Comparison of ENCODE assay signal across 8 cellular contexts in the genomic region with DNA sequence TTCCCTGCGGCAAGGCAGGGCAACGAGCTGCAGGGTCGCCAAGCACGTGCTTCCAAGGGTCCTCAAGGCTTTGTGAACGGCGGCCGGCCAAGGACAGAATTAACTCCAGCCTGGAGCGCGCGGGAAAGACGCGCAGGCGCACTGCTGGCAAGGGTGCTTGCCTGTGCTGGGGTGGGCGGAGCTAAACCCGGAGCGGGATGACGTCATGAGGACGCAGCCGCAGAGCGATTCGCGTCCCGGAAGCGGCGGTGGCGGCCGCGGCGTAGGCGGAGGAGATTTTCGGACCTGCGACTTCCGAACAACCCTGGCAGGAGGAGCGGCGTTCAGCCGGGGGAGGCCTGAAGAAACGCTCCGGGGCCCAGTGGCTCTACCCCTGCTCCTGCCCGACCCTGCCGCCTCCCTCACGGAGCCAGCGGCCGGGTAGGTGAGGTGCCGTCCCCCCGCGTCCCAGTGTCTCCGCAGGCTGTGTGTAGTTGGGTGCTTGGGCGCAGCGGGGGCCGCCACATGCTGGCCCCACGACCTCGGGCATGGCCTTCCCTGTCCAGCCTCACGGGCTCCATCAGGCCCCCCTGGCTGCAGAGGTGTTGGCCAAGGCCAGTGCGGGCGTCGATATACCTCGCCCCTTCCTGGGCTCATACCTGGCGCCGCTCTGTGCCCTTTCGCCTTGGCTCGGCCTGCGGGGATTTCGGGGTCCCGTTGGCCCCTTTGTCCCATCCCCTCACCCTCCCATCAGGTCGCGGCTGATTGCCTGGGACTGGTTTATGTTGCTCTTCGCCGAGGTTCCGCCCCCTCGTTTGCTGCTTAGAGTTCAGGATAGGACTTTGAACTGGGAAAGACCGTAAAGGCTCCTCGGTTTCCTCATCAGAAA. TPM values are rescaled to one million over a fixed set of nuclear protein-coding genes. Genes with fewer than 3 reads are reported as not detected.
DNase-seq lines count a peak whose midpoint lies in the region; ATAC-seq and TF ChIP-seq lines count a peak whose summit lies in the region.

A gene with protein sequence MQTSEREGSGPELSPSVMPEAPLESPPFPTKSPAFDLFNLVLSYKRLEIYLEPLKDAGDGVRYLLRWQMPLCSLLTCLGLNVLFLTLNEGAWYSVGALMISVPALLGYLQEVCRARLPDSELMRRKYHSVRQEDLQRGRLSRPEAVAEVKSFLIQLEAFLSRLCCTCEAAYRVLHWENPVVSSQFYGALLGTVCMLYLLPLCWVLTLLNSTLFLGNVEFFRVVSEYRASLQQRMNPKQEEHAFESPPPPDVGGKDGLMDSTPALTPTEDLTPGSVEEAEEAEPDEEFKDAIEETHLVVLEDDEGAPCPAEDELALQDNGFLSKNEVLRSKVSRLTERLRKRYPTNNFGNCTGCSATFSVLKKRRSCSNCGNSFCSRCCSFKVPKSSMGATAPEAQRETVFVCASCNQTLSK (plus strand): TSS at position 227 of the 868 bp plus-strand sequence. CDS start 1,350 bp downstream, outside the sequence.

- DNase-seq in AG09309 (ENCODE audit: low read depth) = peak; percentile 74
- DNase-seq in NCI-H345 (lab: John Stamatoyannopoulos, UW) = peak; percentile 90
- peak; percentile 81 for DNase-seq in activated CD4-positive, CD25-positive, alpha-beta regulatory T cell treated with anti-CD3 and anti-CD28 coated beads, Interleukin-2, amount 50 U/mL, for 16 hours (ENCODE audit: low read depth, low spot score)
- peak; percentile 92 for DNase-seq in central memory CD4-positive, alpha-beta T cell
- peak; percentile 93 for DNase-seq in inferior parietal cortex (ENCODE audit: extremely low spot score)
- DNase-seq in spleen = peak; percentile 99

- TF ChIP-seq POLR2A in GM18951 (IDR thresholded peaks at IDR 0.05; ENCODE audit: extremely low read depth, insufficient read depth, insufficient read length) (peak; percentile 90), spleen (IDR thresholded peaks at IDR 0.05) (peak; percentile 53 to 89 (median 71))

- H3K4me3 ChIP-seq in AG09309 (ENCODE audit: control insufficient read depth, low read depth, low read length) (peak within 1 kb of the TSS; percentile 95), spleen (peak within 1 kb of the TSS; percentile 66 to 95 (median 84))

- H3K4me1 ChIP-seq in spleen = peaks cover 10 to 54% (median 35%) of the 10 kb centered on the region in 6 donors

- ATAC-seq in HG03175 (IDR thresholded peaks at IDR 0.05; ENCODE audit: unreplicated experiment) = peak; percentile 89

- no peaks in the 10 kb centered on the region for H3K9me3 ChIP-seq in spleen

- 0 to 2% (median 0%) methylated on average over 23 to 72 of the region's 72 CpGs for WGBS in spleen, 5 donors

- intact Hi-C loops in spleen (cut with DNase I; ENCODE audit: low total_unique reads) = loop anchor here (5.0 kb wide), 1 partner anchor 35 kb away; no protein-coding TSS in a partner anchor

- H3K36me3 ChIP-seq in spleen = peaks cover 0 to 37% (median 15%) of the 10 kb centered on the region in 6 donors

- peak within 1 kb of the TSS; percentile 85 to 98 (median 94) for H3K27ac ChIP-seq in spleen

- in situ Hi-C loops in GM18951 (cut with MboI; ENCODE audit: low sequenced_read_pairs, unreplicated experiment) = no loop called here

- H3K27me3 ChIP-seq in spleen (replicated peaks in 1 of 7) = no peaks in the 10 kb centered on the region

- no peak for TF ChIP-seq CTCF in AG09309 (IDR thresholded peaks at IDR 0.05; ENCODE audit: control insufficient read depth, insufficient read depth, low read depth, low read length, missing control alignments)
- TF ChIP-seq CTCF in spleen (IDR thresholded peaks at IDR 0.05 in 8 of 11, conservative IDR thresholded peaks at IDR 0.05 in 3 of 11) = peak in 1 of 11 experiments; percentile 10

RNA-seq across cellular contexts. Expression of the gene that starts here (rescaled TPM):
- total RNA-seq in spleen = 10 to 100 TPM; 29.2 to 42.2 (median 34.1) TPM
- polyA plus RNA-seq in spleen = 10 to 100 TPM; 16.8 to 24.7 (median 17.5) TPM

Comparison
In these comparisons a context has a peak if more than half of its experiments do, and no peak if none do; other contexts are left out.
1. Peak in every context shown above with its lines: DNase-seq, ATAC-seq, H3K4me3 ChIP-seq and H3K27ac ChIP-seq.